Comparison of ENCODE assay signal across 8 cellular contexts in genomic region chr6:28080381-28080630, GRCh38. TPM values are rescaled to one million over a fixed set of nuclear protein-coding genes. Genes with fewer than 3 reads are reported as not detected.
DNase-seq lines count a peak whose midpoint lies in the region; ATAC-seq and TF ChIP-seq lines count a peak whose summit lies in the region.
"Not testable (repeated sequence)": the region's sequence is repeated elsewhere in the genome, so short reads cannot be mapped to it uniquely, and the experiment has no call there.

Gene ZNF165, plus strand, starts transcription at chr6:28080568. Its CDS starts 4,913 bp downstream, at chr6:28085481.

- peak within 1 kb of the TSS; percentile 94 for H3K4me3 Mint-ChIP-seq in activated CD8-positive, alpha-beta T cell treated with anti-CD3 and anti-CD28 coated beads for 36 hours
- H3K4me3 Mint-ChIP-seq in neural crest cell = peak within 1 kb of the TSS; percentile 99

- not testable (repeated sequence) for H3K27me3 Mint-ChIP-seq in activated CD8-positive, alpha-beta T cell treated with anti-CD3 and anti-CD28 coated beads for 36 hours
- peaks cover 13% of the 10 kb centered on the region for H3K27me3 Mint-ChIP-seq in neural crest cell (ENCODE audit: low read depth)

- peak; percentile 43 for ATAC-seq in activated CD8-positive, alpha-beta T cell treated with anti-CD3 and anti-CD28 coated beads for 36 hours

- H3K27me3 ChIP-seq in thymus (ENCODE audit: control insufficient read depth, insufficient read depth) = not testable (repeated sequence)

- not testable (repeated sequence) for DNase-seq in HFF-Myc (ENCODE audit: extremely low read depth, low read depth); LNCaP clone FGC (ENCODE audit: low read depth); activated CD8-positive, alpha-beta T cell treated with anti-CD3 and anti-CD28 coated beads for 36 hours; coronary artery (ENCODE audit: low spot score)
- DNase-seq in neural crest cell (ENCODE audit: low read depth, low spot score) = peak; percentile 3

- H3K36me3 ChIP-seq in thymus (ENCODE audit: control insufficient read depth, insufficient read depth) = not testable (repeated sequence)

- peak within 1 kb of the TSS; percentile 97 for H3K27ac Mint-ChIP-seq in activated CD8-positive, alpha-beta T cell treated with anti-CD3 and anti-CD28 coated beads for 36 hours
- H3K27ac Mint-ChIP-seq in neural crest cell (ENCODE audit: unreplicated experiment) = peak within 1 kb of the TSS; percentile 99

- TF ChIP-seq CTCF in HFF-Myc (IDR thresholded peaks at IDR 0.05; ENCODE audit: low read depth, low read length, missing control alignments); LNCaP clone FGC (IDR thresholded peaks at IDR 0.05; ENCODE audit: control insufficient read depth, extremely low read depth, insufficient read depth); activated CD8-positive, alpha-beta T cell treated with anti-CD3 and anti-CD28 coated beads for 36 hours (IDR thresholded peaks at IDR 0.05); coronary artery (IDR thresholded peaks at IDR 0.05); neural crest cell (conservative IDR thresholded peaks at IDR 0.05): not testable (repeated sequence)

- POLR2A ChIA-PET in activated CD8-positive, alpha-beta T cell treated with anti-CD3 and anti-CD28 coated beads for 36 hours (lab: Charles Lee) = interaction anchor here (1.0 to 1.1 kb wide), 2 partner anchors 9 to 305 kb away, joined by 4 read pairs; no protein-coding TSS in a partner anchor

- peaks cover 20% of the 10 kb centered on the region for H3K4me1 Mint-ChIP-seq in activated CD8-positive, alpha-beta T cell treated with anti-CD3 and anti-CD28 coated beads for 36 hours (ENCODE audit: low read depth)
- H3K4me1 Mint-ChIP-seq in neural crest cell = peaks cover 15% of the 10 kb centered on the region

- not testable (repeated sequence) for H3K9me3 ChIP-seq in thymus (ENCODE audit: control insufficient read depth)

- not testable (repeated sequence) for H3K36me3 Mint-ChIP-seq in activated CD8-positive, alpha-beta T cell treated with anti-CD3 and anti-CD28 coated beads for 36 hours (ENCODE audit: low read depth); neural crest cell (ENCODE audit: low read depth)

- H3K9me3 Mint-ChIP-seq in activated CD8-positive, alpha-beta T cell treated with anti-CD3 and anti-CD28 coated beads for 36 hours; neural crest cell: not testable (repeated sequence)

- intact Hi-C loops in activated CD8-positive, alpha-beta T cell treated with anti-CD3 and anti-CD28 coated beads for 36 hours (cut with micrococcal nuclease) = not testable (repeated sequence)

- CTCF ChIA-PET in activated CD8-positive, alpha-beta T cell treated with anti-CD3 and anti-CD28 coated beads for 36 hours (lab: Charles Lee) = not testable (repeated sequence)

- H3K4me3 ChIP-seq in GM08714 (ENCODE audit: low read length) = peak within 1 kb of the TSS; percentile 71
- peak within 1 kb of the TSS; percentile 86 for H3K4me3 ChIP-seq in HFF-Myc (replicated peaks; ENCODE audit: low read depth, low read length)
- H3K4me3 ChIP-seq in LNCaP clone FGC (ENCODE audit: low read depth, low read length) = peak within 1 kb of the TSS; percentile 75
- peak within 1 kb of the TSS; percentile 77 for H3K4me3 ChIP-seq in coronary artery
- peak within 1 kb of the TSS; percentile 92 for H3K4me3 ChIP-seq in iPS-11a (ENCODE audit: low read depth, low read length)
- H3K4me3 ChIP-seq in thymus (ENCODE audit: low read length) = peak within 1 kb of the TSS; percentile 59

- peak within 1 kb of the TSS; percentile 81 to 87 for H3K27ac ChIP-seq in coronary artery
- peak within 1 kb of the TSS; percentile 20 for H3K27ac ChIP-seq in thymus (ENCODE audit: low read depth)

- WGBS in thymus = 5% methylated on average over 15 of the region's 15 CpGs

- H3K4me1 ChIP-seq in thymus (ENCODE audit: control insufficient read depth, insufficient read depth, low read length) = not testable (repeated sequence)

RNA-seq across cellular contexts. Expression of gene ZNF165, which starts in this region (rescaled TPM):
- total RNA-seq in activated CD8-positive, alpha-beta T cell treated with anti-CD3 and anti-CD28 coated beads for 36 hours = 1 to 10 TPM; 3.5 to 3.6 TPM
- total RNA-seq in neural crest cell = 0.91 and 0.98 TPM in 2 replicates
- 1.6 TPM for polyA plus RNA-seq in thymus

Comparison
In these comparisons a context has a peak if more than half of its experiments do, and no peak if none do; other contexts are left out.
1. Peak in DNase-seq in neural crest cell; RNA of the gene not detected or under 1 TPM.